Comparison of ENCODE assay signal across 10 cellular contexts in genomic region chr1:55893155-55893554, GRCh38.
DNase-seq lines count a peak whose midpoint lies in the region; ATAC-seq and TF ChIP-seq lines count a peak whose summit lies in the region.
"Had no signal": no experiment of that assay in that cellular context is flagged by ENCODE, and none has a peak within 500 bp of the region (broad histone marks: within the 10 kb centered on the region; RNA-seq: fewer than 3 reads in every experiment).

No MANE protein-coding gene starts in this region.

- DNase-seq in SK-N-SH, result no peak
- peak; percentile 30 for DNase-seq in NCI-H526 treated with DMSO at 0.1 percent for 48 hours (lab: John Stamatoyannopoulos, UW)
- DNase-seq in epithelial cell of prostate (ENCODE audit: low read depth, low spot score), result peak; percentile 6
- no peak for DNase-seq in transverse colon
- DNase-seq in naive thymus-derived CD4-positive, alpha-beta T cell, result no peak
- no peak for DNase-seq in COR-L47 (lab: John Stamatoyannopoulos, UW)
- DNase-seq in activated CD8-positive, alpha-beta T cell treated with anti-CD3 and anti-CD28 coated beads, Interleukin-2, amount 10 ng/mL, durations not matched to agents 7 days and 5 days, result no peak
- DNase-seq: C1 segment of cervical spinal cord, stomach had no signal

- peaks cover 0 to 19% (median 0%) of the 10 kb centered on the region in 5 donors for H3K27me3 Mint-ChIP-seq in naive thymus-derived CD4-positive, alpha-beta T cell
- peaks cover 2% of the 10 kb centered on the region for H3K27me3 Mint-ChIP-seq in activated CD8-positive, alpha-beta T cell treated with anti-CD3 and anti-CD28 coated beads, Interleukin-2, amount 10 ng/mL, durations not matched to agents 7 days and 5 days (ENCODE audit: low read depth)

- CTCF ChIA-PET in SK-N-SH (lab: Yijun Ruan, JAX), result interaction anchor here (1.0 kb wide), 1 partner anchor 298 kb away, joined by 3 read pairs; no protein-coding TSS in a partner anchor
- CTCF ChIA-PET in naive thymus-derived CD4-positive, alpha-beta T cell (lab: Charles Lee), result no interaction called here
- CTCF ChIA-PET in activated CD8-positive, alpha-beta T cell treated with anti-CD3 and anti-CD28 coated beads, Interleukin-2, amount 10 ng/mL, durations not matched to agents 7 days and 5 days (lab: Charles Lee), result interaction anchor here (1.3 kb wide), 1 partner anchor 415 kb away, joined by 3 read pairs; no protein-coding TSS in a partner anchor

- in situ Hi-C loops in transverse colon (cut with MboI; ENCODE audit: low pct_ligation_motif_present in 1 of 4, low pct_unique_long_range_greater_than_20kb in 1 of 4, low sequenced_read_pairs in 3 of 4), result no loop called here

- H2AFZ ChIP-seq in SK-N-SH (ENCODE audit: low read depth), result no peak overlapping the region

- H3K27ac ChIP-seq in SK-N-SH (ENCODE audit: low read depth in 2 of 2, low read length in 1 of 2) (no peak overlapping the region), epithelial cell of prostate (no peak overlapping the region), transverse colon (no peak overlapping the region)
- no peak overlapping the region for H3K27ac ChIP-seq in naive thymus-derived CD4-positive, alpha-beta T cell (ENCODE audit: low read depth, low read length)
- H3K27ac ChIP-seq: stomach had no signal

- H3K27me3 ChIP-seq in SK-N-SH (ENCODE audit: insufficient read depth) (no peaks in the 10 kb centered on the region), transverse colon (no peaks in the 10 kb centered on the region)
- H3K27me3 ChIP-seq in naive thymus-derived CD4-positive, alpha-beta T cell (ENCODE audit: control insufficient read depth in 2 of 2, insufficient read depth in 2 of 2, low read length in 2 of 2), result no peaks in the 10 kb centered on the region
- H3K27me3 ChIP-seq: stomach had no signal

- peaks cover 2 to 34% (median 12%) of the 10 kb centered on the region in 11 donors for H3K9me3 Mint-ChIP-seq in naive thymus-derived CD4-positive, alpha-beta T cell
- H3K9me3 Mint-ChIP-seq in activated CD8-positive, alpha-beta T cell treated with anti-CD3 and anti-CD28 coated beads, Interleukin-2, amount 10 ng/mL, durations not matched to agents 7 days and 5 days (ENCODE audit: insufficient read depth), result no peaks in the 10 kb centered on the region

- H3K36me3 ChIP-seq in SK-N-SH (replicated peaks in 1 of 2; ENCODE audit: control insufficient read depth in 1 of 2, insufficient read depth in 2 of 2, low read length in 1 of 2) (no peaks in the 10 kb centered on the region), transverse colon (no peaks in the 10 kb centered on the region)
- H3K36me3 ChIP-seq in naive thymus-derived CD4-positive, alpha-beta T cell (ENCODE audit: control insufficient read depth in 2 of 3, insufficient read depth in 3 of 3, low read length in 3 of 3), result no peaks in the 10 kb centered on the region
- H3K36me3 ChIP-seq: stomach had no signal

- TF ChIP-seq CTCF in SK-N-SH (IDR thresholded peaks at IDR 0.05), result peak; percentile 38
- peak in 4 of 5 experiments; percentile 25 to 35 (median 28) for TF ChIP-seq CTCF in transverse colon (IDR thresholded peaks at IDR 0.05)

- no peaks in the 10 kb centered on the region for H4K20me1 ChIP-seq in SK-N-SH (ENCODE audit: insufficient read depth)

- WGBS in SK-N-SH (ENCODE audit: low lambda C conversion rate), result 35% methylated on average over 2 of the region's 2 CpGs
- WGBS in transverse colon (ENCODE audit: low coverage in 1 of 2), 2 donors, result 26 to 29% methylated on average over 2 of the region's 2 CpGs

- TF ChIP-seq RAD21 in SK-N-SH (IDR thresholded peaks at IDR 0.05; ENCODE audit: low read length), result peak; percentile 29

- no peaks in the 10 kb centered on the region for H3K79me2 ChIP-seq in SK-N-SH (ENCODE audit: insufficient read depth)

- no peak; the same call in 2 of the 3 replicates for ATAC-seq in SK-N-SH treated with all-trans-retinoic acid at 6 μM for 48 hours
- no peak for ATAC-seq in naive thymus-derived CD4-positive, alpha-beta T cell
- ATAC-seq in activated CD8-positive, alpha-beta T cell treated with anti-CD3 and anti-CD28 coated beads, Interleukin-2, amount 10 ng/mL, durations not matched to agents 7 days and 5 days, result no peak

- no peak overlapping the region for H3K4me3 Mint-ChIP-seq in naive thymus-derived CD4-positive, alpha-beta T cell
- no peak overlapping the region for H3K4me3 Mint-ChIP-seq in activated CD8-positive, alpha-beta T cell treated with anti-CD3 and anti-CD28 coated beads, Interleukin-2, amount 10 ng/mL, durations not matched to agents 7 days and 5 days

- TF ChIP-seq EP300 in SK-N-SH (IDR thresholded peaks at IDR 0.05; ENCODE audit: borderline replicate concordance in 1 of 2, low read depth in 1 of 2, low read length in 1 of 2) (no peak), transverse colon (IDR thresholded peaks at IDR 0.05; ENCODE audit: low read depth) (no peak)

- H3K4me1 Mint-ChIP-seq in naive thymus-derived CD4-positive, alpha-beta T cell, result no peaks in the 10 kb centered on the region
- no peaks in the 10 kb centered on the region for H3K4me1 Mint-ChIP-seq in activated CD8-positive, alpha-beta T cell treated with anti-CD3 and anti-CD28 coated beads, Interleukin-2, amount 10 ng/mL, durations not matched to agents 7 days and 5 days (ENCODE audit: low read depth)

- intact Hi-C loops in transverse colon (cut with DNase I; ENCODE audit: low total_unique reads), result no loop called here
- intact Hi-C loops in naive thymus-derived CD4-positive, alpha-beta T cell (cut with micrococcal nuclease), result loop anchor here in 1 of 2 donors (5.0 kb wide), 1 partner anchor 606 kb away; no protein-coding TSS in a partner anchor

- POLR2A ChIA-PET in SK-N-SH (lab: Yijun Ruan, JAX), result no interaction called here
- POLR2A ChIA-PET in naive thymus-derived CD4-positive, alpha-beta T cell (lab: Charles Lee), result no interaction called here
- POLR2A ChIA-PET in activated CD8-positive, alpha-beta T cell treated with anti-CD3 and anti-CD28 coated beads, Interleukin-2, amount 10 ng/mL, durations not matched to agents 7 days and 5 days (lab: Charles Lee), result no interaction called here

- H3K9me3 ChIP-seq in SK-N-SH, result 0 out of 2 replicates have a peak, but pooled peaks cover 10% of the 10 kb centered on the region
- peaks cover 6 to 7% of the 10 kb centered on the region in 2 donors for H3K9me3 ChIP-seq in transverse colon
- peaks cover 0 to 7% (median 3%) of the 10 kb centered on the region in 3 experiments for H3K9me3 ChIP-seq in naive thymus-derived CD4-positive, alpha-beta T cell (ENCODE audit: control insufficient read depth in 2 of 3, low read length in 3 of 3)

- no peaks in the 10 kb centered on the region for H3K9me2 ChIP-seq in SK-N-SH

- H3K4me1 ChIP-seq in SK-N-SH (ENCODE audit: control insufficient read depth in 1 of 2, insufficient read depth in 2 of 2, low read depth in 1 of 2, low read length in 1 of 2) (peaks cover 0 to 1% of the 10 kb centered on the region in 2 experiments; a peak in 2 of 4 replicates), transverse colon (no peaks in the 10 kb centered on the region)
- no peaks in the 10 kb centered on the region for H3K4me1 ChIP-seq in naive thymus-derived CD4-positive, alpha-beta T cell (ENCODE audit: control insufficient read depth in 2 of 2, insufficient read depth in 2 of 2, low read length in 2 of 2)
- H3K4me1 ChIP-seq: stomach had no signal

- no peak overlapping the region for H3K9ac ChIP-seq in SK-N-SH

- no peaks in the 10 kb centered on the region for H3F3A ChIP-seq in SK-N-SH (replicated peaks; ENCODE audit: insufficient read depth)

- H3K27ac Mint-ChIP-seq in naive thymus-derived CD4-positive, alpha-beta T cell, result no peak overlapping the region
- H3K27ac Mint-ChIP-seq in activated CD8-positive, alpha-beta T cell treated with anti-CD3 and anti-CD28 coated beads, Interleukin-2, amount 10 ng/mL, durations not matched to agents 7 days and 5 days, result no peak overlapping the region

- TF ChIP-seq POLR2A in transverse colon (IDR thresholded peaks at IDR 0.05), result no peak

- no peaks in the 10 kb centered on the region for H3K36me3 Mint-ChIP-seq in naive thymus-derived CD4-positive, alpha-beta T cell
- H3K36me3 Mint-ChIP-seq in activated CD8-positive, alpha-beta T cell treated with anti-CD3 and anti-CD28 coated beads, Interleukin-2, amount 10 ng/mL, durations not matched to agents 7 days and 5 days (ENCODE audit: low read depth), result no peaks in the 10 kb centered on the region

- H3K4me3 ChIP-seq in SK-N-SH (ENCODE audit: low read depth in 2 of 2, low read length in 1 of 2), result no peak overlapping the region
- no peak overlapping the region for H3K4me3 ChIP-seq in transverse colon
- H3K4me3 ChIP-seq in naive thymus-derived CD4-positive, alpha-beta T cell (ENCODE audit: low read length), result no peak overlapping the region
- H3K4me3 ChIP-seq: stomach had no signal

- no peak overlapping the region for H3K4me2 ChIP-seq in SK-N-SH

TF ChIP-seq in SK-N-SH, 30 proteins besides CTCF, POLR2A, EP300 and RAD21 (continues in another document):
- TF ChIP-seq CHD2 (IDR thresholded peaks at IDR 0.05; ENCODE audit: low read length, partially characterized antibody), result no peak
- no peak for TF ChIP-seq MAX (IDR thresholded peaks at IDR 0.05; ENCODE audit: low read depth)
- no peak for TF ChIP-seq JUND (IDR thresholded peaks at IDR 0.05)
- no peak for TF ChIP-seq RCOR1 (IDR thresholded peaks at IDR 0.05; ENCODE audit: low read length)
- TF ChIP-seq FOXJ3 (CRISPR knock-in tag; IDR thresholded peaks at IDR 0.05), result no peak
- TF ChIP-seq FOSL2 (IDR thresholded peaks at IDR 0.05; ENCODE audit: borderline replicate concordance, low read depth), result no peak

TF ChIP-seq in SK-N-SH treated with all-trans-retinoic acid at 6 μM for 48 hours, 23 proteins besides CTCF, POLR2A, EP300 and RAD21:
- TF ChIP-seq ARNTL (CRISPR knock-in tag; IDR thresholded peaks at IDR 0.05; ENCODE audit: borderline replicate concordance, low read depth), result no peak
- no peak for TF ChIP-seq OSR1 (CRISPR knock-in tag; IDR thresholded peaks at IDR 0.05)

Comparison
In these comparisons a context has a peak if more than half of its experiments do, and no peak if none do; other contexts are left out.
1. DNase-seq: peak in NCI-H526 treated with DMSO at 0.1 percent for 48 hours (single experiment) and epithelial cell of prostate (single experiment); none in SK-N-SH (single experiment), transverse colon (single experiment), naive thymus-derived CD4-positive, alpha-beta T cell (0 of 9), COR-L47 (single experiment) and activated CD8-positive, alpha-beta T cell treated with anti-CD3 and anti-CD28 coated beads, Interleukin-2, amount 10 ng/mL, durations not matched to agents 7 days and 5 days (single experiment).